In the genomic region with DNA sequence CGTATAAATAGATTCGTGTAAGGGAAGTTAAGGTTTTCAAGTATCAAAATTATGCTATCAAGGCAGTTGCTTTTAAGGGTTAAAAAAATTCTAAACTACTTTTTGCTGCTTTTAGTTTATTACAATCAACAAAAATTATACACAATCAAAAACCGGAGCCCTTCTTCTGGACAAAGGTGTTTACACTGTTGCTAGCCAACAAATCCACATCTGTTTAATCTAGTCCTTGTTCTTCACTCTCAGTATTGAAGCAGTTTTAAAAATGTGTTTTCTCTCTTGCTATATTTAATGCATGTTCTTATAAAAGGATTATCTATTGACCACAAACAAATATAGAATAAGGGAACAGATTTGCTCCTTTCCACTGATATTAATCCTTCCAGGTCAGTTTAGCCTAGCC, we compare ENCODE assay signal across 8 cellular contexts. TPM values are rescaled to one million over a fixed set of nuclear protein-coding genes. Genes with fewer than 3 reads are reported as not detected.
DNase-seq lines count a peak whose midpoint lies in the region; ATAC-seq and TF ChIP-seq lines count a peak whose summit lies in the region.

No MANE protein-coding gene starts in this region.

- H3K27ac ChIP-seq in MM.1S (ENCODE audit: low read length) (peak overlapping the region; percentile 96; the same call in 1 of the 2 replicates), neutrophil (peak overlapping the region; percentile 96)

- peaks cover 41% of the 10 kb centered on the region for H3K4me1 Mint-ChIP-seq in Calu3 (ENCODE audit: low read depth, unreplicated experiment)

- no peak for DNase-seq in Calu3
- DNase-seq in MM.1S = no peak
- DNase-seq in dermis blood vessel endothelial cell = peak; percentile 45
- no peak for DNase-seq in mucosa of gallbladder (ENCODE audit: low spot score)
- no peak for DNase-seq in stimulated activated CD8-positive, alpha-beta memory T cell treated with anti-CD3 and anti-CD28 coated beads, Interleukin-4, amount 100 ng/mL, for 48 hours

- H3K4me3 ChIP-seq in MM.1S (ENCODE audit: low read length) (peak overlapping the region; percentile 69), neutrophil (ENCODE audit: low read depth in 1 of 2, low read length in 1 of 2) (peak overlapping the region; percentile 89 to 90)

- peaks cover 84% of the 10 kb centered on the region for H3K36me3 Mint-ChIP-seq in Calu3 (ENCODE audit: insufficient read depth, unreplicated experiment)

- peaks cover 26% of the 10 kb centered on the region for H3K4me1 ChIP-seq in MM.1S (ENCODE audit: low read length)
- peaks cover 70 to 74% of the 10 kb centered on the region in 2 experiments for H3K4me1 ChIP-seq in neutrophil (ENCODE audit: control insufficient read depth in 1 of 2, insufficient read depth in 1 of 2, low read depth in 1 of 2, low read length in 1 of 2)

- no peak for TF ChIP-seq CTCF in Calu3 (IDR thresholded peaks at IDR 0.05; ENCODE audit: unreplicated experiment)
- TF ChIP-seq CTCF in MM.1S (IDR thresholded peaks at IDR 0.05; ENCODE audit: low read length) = no peak
- TF ChIP-seq CTCF in neutrophil (IDR thresholded peaks at IDR 0.05) = no peak

- intact Hi-C loops in Calu3 (cut with micrococcal nuclease; ENCODE audit: unreplicated experiment) = loop anchor here (2.0 to 5.0 kb wide), 2 partner anchors 13 to 300 kb away; a partner anchor contains a TSS

- H2AFZ ChIP-seq in MM.1S (ENCODE audit: low read length) = no peak overlapping the region

- H3K4me2 ChIP-seq in MM.1S (ENCODE audit: low read depth, low read length) = peak overlapping the region; percentile 90

- no peaks in the 10 kb centered on the region for H3K9me2 ChIP-seq in MM.1S (replicated peaks; ENCODE audit: insufficient read depth, low read length)

- H3K27me3 ChIP-seq in MM.1S (replicated peaks; ENCODE audit: insufficient read depth, low read length) (no peaks in the 10 kb centered on the region), neutrophil (no peaks in the 10 kb centered on the region)

- ATAC-seq in GM18511 (IDR thresholded peaks at IDR 0.05; ENCODE audit: unreplicated experiment) = no peak
- ATAC-seq in HG03354 (IDR thresholded peaks at IDR 0.05; ENCODE audit: poor library complexity, severe bottlenecking, unreplicated experiment) = no peak

- H3K9me3 ChIP-seq in MM.1S (replicated peaks; ENCODE audit: insufficient read depth, low read length) (no peaks in the 10 kb centered on the region), neutrophil (no peaks in the 10 kb centered on the region)

- H3K36me3 ChIP-seq in MM.1S (replicated peaks; ENCODE audit: insufficient read depth, low read length) (peaks cover 15% of the 10 kb centered on the region; the same call in 1 of the 2 replicates), neutrophil (peaks cover 24% of the 10 kb centered on the region)

- H3F3A ChIP-seq in MM.1S (ENCODE audit: insufficient read depth, low read length) = peaks cover 12% of the 10 kb centered on the region

- H3K79me2 ChIP-seq in MM.1S (ENCODE audit: low read length) = peaks cover 69% of the 10 kb centered on the region

- CTCF ChIA-PET in Calu3 (lab: Charles Lee) = interaction anchor here (0.5 kb wide), 1 partner anchor 8 kb away, joined by 3 read pairs; no protein-coding TSS in a partner anchor

- H3K9me3 Mint-ChIP-seq in Calu3 (ENCODE audit: low read depth, unreplicated experiment) = no peaks in the 10 kb centered on the region

- peak overlapping the region; percentile 98; the same call in 1 of the 2 replicates for H3K9ac ChIP-seq in MM.1S (ENCODE audit: low read length)

- peak overlapping the region; percentile 80 for H3K4me3 Mint-ChIP-seq in Calu3 (ENCODE audit: low read depth, unreplicated experiment)

- peaks cover 49% of the 10 kb centered on the region; the same call in 1 of the 2 replicates for H4K20me1 ChIP-seq in MM.1S (ENCODE audit: insufficient read depth, low read length)

- peak overlapping the region; percentile 78 for H3K27ac Mint-ChIP-seq in Calu3 (ENCODE audit: unreplicated experiment)

- no TSS peak for BruUV-seq in Calu3 (replicated peaks; lab: Mats Ljungman, UMichigan)

- no peaks in the 10 kb centered on the region for H3K27me3 Mint-ChIP-seq in Calu3 (ENCODE audit: unreplicated experiment)

RNA-seq across cellular contexts. Expression of a gene that starts 2.5 kb away (rescaled TPM):
- total RNA-seq in Calu3 (2022) (42.8 and 45.9 TPM in 2 replicates), dermis blood vessel endothelial cell (15.0 and 19.3 TPM in 2 replicates), mucosa of gallbladder (24.6 TPM)
